Comparison of ENCODE assay signal across 8 cellular contexts in genomic region chr6:44257753-44258324, GRCh38. TPM values are rescaled to one million over a fixed set of nuclear protein-coding genes. Genes with fewer than 3 reads are reported as not detected.
DNase-seq lines count a peak whose midpoint lies in the region; ATAC-seq and TF ChIP-seq lines count a peak whose summit lies in the region.

No MANE protein-coding gene starts in this region.

- peaks cover 50% of the 10 kb centered on the region for H3K36me3 Mint-ChIP-seq in activated T-cell treated with anti-CD3 and anti-CD28 coated beads, Interleukin-2, amount 50 U/mL, for 4 hours (ENCODE audit: insufficient read depth)
- H3K36me3 Mint-ChIP-seq in mesothelial cell of epicardium, result peaks cover 17% of the 10 kb centered on the region

- no peaks in the 10 kb centered on the region for H3K27me3 Mint-ChIP-seq in activated T-cell treated with anti-CD3 and anti-CD28 coated beads, Interleukin-2, amount 50 U/mL, for 4 hours (ENCODE audit: low read depth)
- H3K27me3 Mint-ChIP-seq in mesothelial cell of epicardium (ENCODE audit: low read depth), result no peaks in the 10 kb centered on the region

- H3K4me3 ChIP-seq in ascending aorta, result peak overlapping the region; percentile 77 to 79

- peak overlapping the region; percentile 73 to 87 for H3K27ac ChIP-seq in ascending aorta

- peaks cover 69% of the 10 kb centered on the region for H3K4me1 Mint-ChIP-seq in activated T-cell treated with anti-CD3 and anti-CD28 coated beads, Interleukin-2, amount 50 U/mL, for 4 hours (ENCODE audit: low read depth)
- peaks cover 26% of the 10 kb centered on the region for H3K4me1 Mint-ChIP-seq in mesothelial cell of epicardium

- ATAC-seq in activated T-cell treated with anti-CD3 and anti-CD28 coated beads, Interleukin-2, amount 50 U/mL, for 4 hours, result no peak
- peak; percentile 16 for ATAC-seq in HG03159 (IDR thresholded peaks at IDR 0.05; ENCODE audit: unreplicated experiment)
- no peak for ATAC-seq in esophagus mucosa

- no peaks in the 10 kb centered on the region for H3K27me3 ChIP-seq in ascending aorta

- no peak for DNase-seq in activated T-cell treated with anti-CD3 and anti-CD28 coated beads, Interleukin-2, amount 50 U/mL, for 4 hours
- no peak for DNase-seq in activated T-cell treated with anti-CD3 and anti-CD28 coated beads, Interleukin-2, amount 50 U/mL, for 1 hour
- DNase-seq in ascending aorta (ENCODE audit: low spot score in 2 of 2) (no peak), mesothelial cell of epicardium (ENCODE audit: low spot score in 2 of 2, unreplicated experiment in 2 of 2) (no peak), GOT3 (lab: John Stamatoyannopoulos, UW) (no peak), middle frontal gyrus (ENCODE audit: extremely low spot score, low spot score) (no peak)

- peak overlapping the region; percentile 93 for H3K27ac Mint-ChIP-seq in mesothelial cell of epicardium

- peaks cover 23 to 24% of the 10 kb centered on the region in 2 donors for H3K36me3 ChIP-seq in ascending aorta

- no peaks in the 10 kb centered on the region for H3K9me3 Mint-ChIP-seq in activated T-cell treated with anti-CD3 and anti-CD28 coated beads, Interleukin-2, amount 50 U/mL, for 4 hours
- no peaks in the 10 kb centered on the region for H3K9me3 Mint-ChIP-seq in mesothelial cell of epicardium

- TF ChIP-seq CTCF in ascending aorta (IDR thresholded peaks at IDR 0.05), result no peak
- peak; percentile 2 for TF ChIP-seq CTCF in mesothelial cell of epicardium (IDR thresholded peaks at IDR 0.05; ENCODE audit: unreplicated experiment)

- H3K9me3 ChIP-seq in ascending aorta, result no peaks in the 10 kb centered on the region

- intact Hi-C loops in ascending aorta (cut with DNase I), result loop anchor here (1.0 to 2.0 kb wide), 3 partner anchors 19 to 86 kb away; partner anchors contain the start of gene SLC29A1

- peaks cover under 1 to 19% of the 10 kb centered on the region in 2 donors for H3K4me1 ChIP-seq in ascending aorta

- peak overlapping the region; percentile 86 for H3K4me3 Mint-ChIP-seq in activated T-cell treated with anti-CD3 and anti-CD28 coated beads, Interleukin-2, amount 50 U/mL, for 4 hours
- H3K4me3 Mint-ChIP-seq in mesothelial cell of epicardium, result peak overlapping the region; percentile 74

RNA-seq across cellular contexts. Expression of gene SLC35B2, which starts 0.5 kb away (rescaled TPM):
- 10 to 100 TPM; 35.0 to 42.5 (median 40.8) TPM for total RNA-seq in activated T-cell treated with anti-CD3 and anti-CD28 coated beads, Interleukin-2, amount 50 U/mL, for 4 hours
- total RNA-seq in ascending aorta (9.9 TPM), mesothelial cell of epicardium (33.4 to 38.2 TPM (median 37.1 TPM) in 3 replicates), esophagus mucosa (15.7 TPM)

RNA-seq across cellular contexts. Expression of gene NFKBIE, which starts 7.5 kb away (rescaled TPM):
- 10 to 100 TPM; 30.0 to 36.4 (median 33.1) TPM for total RNA-seq in activated T-cell treated with anti-CD3 and anti-CD28 coated beads, Interleukin-2, amount 50 U/mL, for 4 hours
- total RNA-seq in ascending aorta, result 1.9 TPM
- 8.9 to 9.7 TPM (median 9.2 TPM) in 3 replicates for total RNA-seq in mesothelial cell of epicardium
- total RNA-seq in esophagus mucosa, result 2.8 TPM

RNA-seq across cellular contexts. Expression of gene HSP90AB1, which starts 10.9 kb away (rescaled TPM):
- 1,000 to 10,000 TPM; 3,050 to 3,190 (median 3,088) TPM for total RNA-seq in activated T-cell treated with anti-CD3 and anti-CD28 coated beads, Interleukin-2, amount 50 U/mL, for 4 hours
- total RNA-seq in ascending aorta, result 354 TPM
- 992 to 1,038 TPM (median 1,015 TPM) in 3 replicates for total RNA-seq in mesothelial cell of epicardium
- 412 TPM for total RNA-seq in esophagus mucosa

RNA-seq across cellular contexts. Expression of gene TMEM151B, which starts 12.4 kb away (rescaled TPM):
- under 1 TPM in 2 of 3 donors, not detected in 1; 0.03 to 0.05 TPM for total RNA-seq in activated T-cell treated with anti-CD3 and anti-CD28 coated beads, Interleukin-2, amount 50 U/mL, for 4 hours
- total RNA-seq in ascending aorta (not detected), mesothelial cell of epicardium (0.45 to 0.80 TPM (median 0.56 TPM) in 3 replicates), esophagus mucosa (not detected)

RNA-seq across cellular contexts. Expression of gene SLC29A1, which starts 34.4 kb away (rescaled TPM):
- total RNA-seq in activated T-cell treated with anti-CD3 and anti-CD28 coated beads, Interleukin-2, amount 50 U/mL, for 4 hours, result 100 to 1,000 TPM; 165 to 199 (median 181) TPM
- total RNA-seq in ascending aorta (224 TPM), mesothelial cell of epicardium (13.2 to 13.9 TPM (median 13.9 TPM) in 3 replicates), esophagus mucosa (12.8 TPM)
